Comparison of ENCODE assay signal across 23 cellular contexts in the genomic region with DNA sequence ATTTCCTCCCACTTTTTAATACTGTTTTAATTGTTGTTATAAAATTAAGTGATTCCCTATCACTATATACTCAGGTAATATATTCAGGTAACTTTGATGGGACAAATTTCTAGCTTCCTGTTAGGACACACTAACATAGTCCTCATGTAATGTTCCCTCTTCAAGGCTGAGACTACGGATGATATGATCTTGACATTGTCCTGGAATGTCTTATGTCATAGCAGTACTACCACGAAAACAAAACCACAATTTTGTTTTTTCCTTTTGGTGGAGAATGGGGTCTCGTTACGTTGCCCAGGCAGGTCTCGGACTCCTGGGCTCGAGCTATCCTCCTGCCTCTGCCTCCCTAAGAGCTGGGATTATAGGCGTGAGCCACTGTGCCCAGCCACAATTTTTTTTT.
"Had no signal": no experiment of that assay in that cellular context is flagged by ENCODE, and none has a peak within 500 bp of the region (broad histone marks: within the 10 kb centered on the region; RNA-seq: fewer than 3 reads in every experiment).

No MANE protein-coding gene starts in this region.

- H3K27me3 ChIP-seq: Peyer's patch, SJSA1 had no signal

- H2AFZ ChIP-seq: PC-9 had no signal

- DNase-seq: IMR-90; Kasumi-1; MM.1S; NCI-H1092 treated with DMSO at 0.1 percent for 48 hours; NCI-H1436; NCI-H187; NCI-H2029; NCI-H2081 treated with DMSO at 0.1 percent for 48 hours; NCI-H2171; NCI-H226; NCI-H446; NCI-H510A; NCI-H524 treated with DMSO at 0.1 percent for 48 hours; NCI-H69; NCI-H774; NK-92 treated with Interleukin-12 subunit alpha and Interleukin-12 subunit beta, amount 100 ng/mL, for 24 hours; PC-9; Peyer's patch; Right ventricle myocardium superior; SIG-M5 had no signal

- H3K4me3 ChIP-seq: PC-9, Peyer's patch, SJSA1, SK-N-MC had no signal

- H3K9me3 ChIP-seq: Peyer's patch, SJSA1 had no signal

- H3K9ac ChIP-seq: KMS-11 had no signal

- H3K27ac ChIP-seq: KMS-11, PC-9, Peyer's patch, SJSA1, SK-N-MC had no signal

- H3K4me2 ChIP-seq: KMS-11, PC-9 had no signal
